22 cellular contexts compared by ENCODE assay signal in genomic region chr2:242054881-242055801, GRCh38.
"Had no signal": no experiment of that assay in that cellular context is flagged by ENCODE, and none has a peak within 500 bp of the region (broad histone marks: within the 10 kb centered on the region; RNA-seq: fewer than 3 reads in every experiment).

No MANE protein-coding gene starts in this region.

- H3K36me3 Mint-ChIP-seq: activated naive CD4-positive, alpha-beta T cell treated with anti-CD3 and anti-CD28 coated beads, Interleukin-2, amount 10 ng/mL, durations not matched to agents 7 days and 5 days; naive B cell; stimulated activated memory B cell treated with anti-CD40 and anti-IgM and Interleukin-4, amounts not matched to agents 10 μg/mL and 1 μg/mL and 100 μg/mL, for 72 hours had no signal

- H3K9me3 ChIP-seq: esophagus squamous epithelium, gastrocnemius medialis, ovary, vagina had no signal

- H3K4me1 Mint-ChIP-seq: activated CD4-positive, alpha-beta T cell treated with anti-CD3 and anti-CD28 coated beads, Interleukin-2, amount 10 ng/mL, durations not matched to agents 7 days and 5 days; activated naive CD4-positive, alpha-beta T cell treated with anti-CD3 and anti-CD28 coated beads, Interleukin-2, amount 10 ng/mL, durations not matched to agents 7 days and 5 days; naive B cell; stimulated activated memory B cell treated with anti-CD40 and anti-IgM and Interleukin-4, amounts not matched to agents 10 μg/mL and 1 μg/mL and 100 μg/mL, for 72 hours had no signal

- H3K27me3 ChIP-seq: ovary, vagina had no signal

- DNase-seq: activated CD4-positive, alpha-beta T cell treated with anti-CD3 and anti-CD28 coated beads, Interleukin-2, amount 10 ng/mL, durations not matched to agents 7 days and 5 days; activated effector memory CD4-positive, alpha-beta T cell treated with anti-CD3 and anti-CD28 coated beads, Interleukin-2, amount 50 U/mL, for 16 hours; activated naive CD4-positive, alpha-beta T cell treated with anti-CD3 and anti-CD28 coated beads, Interleukin-2, amount 10 ng/mL, durations not matched to agents 7 days and 5 days; activated T-cell treated with anti-CD3 and anti-CD28 coated beads, Interleukin-2, amount 50 U/mL, for 72 hours; amygdala; effector memory CD8-positive, alpha-beta T cell; esophagus squamous epithelium; gastrocnemius medialis; hypothalamus; mesendoderm; naive B cell; ovary; right cardiac atrium; small intestine; stimulated activated CD4-positive, alpha-beta T cell treated with anti-CD3 and anti-CD28 coated beads, Interleukin-15, amount 100 ng/mL, for 24 hours; trophoblast cell had no signal

- H3K27ac ChIP-seq: esophagus squamous epithelium, gastrocnemius medialis, ovary, vagina, VCaP had no signal

- H3K4me3 Mint-ChIP-seq: activated CD4-positive, alpha-beta T cell treated with anti-CD3 and anti-CD28 coated beads, Interleukin-2, amount 10 ng/mL, durations not matched to agents 7 days and 5 days; activated naive CD4-positive, alpha-beta T cell treated with anti-CD3 and anti-CD28 coated beads, Interleukin-2, amount 10 ng/mL, durations not matched to agents 7 days and 5 days; activated T-cell treated with anti-CD3 and anti-CD28 coated beads, Interleukin-2, amount 50 U/mL, for 72 hours; effector memory CD8-positive, alpha-beta T cell; naive B cell; stimulated activated memory B cell treated with anti-CD40 and anti-IgM and Interleukin-4, amounts not matched to agents 10 μg/mL and 1 μg/mL and 100 μg/mL, for 72 hours; T-helper 2 cell treated with Interferon-gamma antibody and Interleukin-4, amounts not matched to agents 5 μg/mL and 100 μg/mL, for 36 hours had no signal

- H3K4me1 ChIP-seq: esophagus squamous epithelium, gastrocnemius medialis, vagina had no signal

- H3K4me3 ChIP-seq: esophagus squamous epithelium, gastrocnemius medialis, ovary, vagina had no signal

- H3K27ac Mint-ChIP-seq: activated CD4-positive, alpha-beta T cell treated with anti-CD3 and anti-CD28 coated beads, Interleukin-2, amount 10 ng/mL, durations not matched to agents 7 days and 5 days; activated naive CD4-positive, alpha-beta T cell treated with anti-CD3 and anti-CD28 coated beads, Interleukin-2, amount 10 ng/mL, durations not matched to agents 7 days and 5 days; activated T-cell treated with anti-CD3 and anti-CD28 coated beads, Interleukin-2, amount 50 U/mL, for 72 hours; effector memory CD8-positive, alpha-beta T cell; stimulated activated memory B cell treated with anti-CD40 and anti-IgM and Interleukin-4, amounts not matched to agents 10 μg/mL and 1 μg/mL and 100 μg/mL, for 72 hours; T-helper 2 cell treated with Interferon-gamma antibody and Interleukin-4, amounts not matched to agents 5 μg/mL and 100 μg/mL, for 36 hours had no signal

- H3K36me3 ChIP-seq: esophagus squamous epithelium, gastrocnemius medialis, ovary, vagina had no signal

- H3K9me3 Mint-ChIP-seq: activated CD4-positive, alpha-beta T cell treated with anti-CD3 and anti-CD28 coated beads, Interleukin-2, amount 10 ng/mL, durations not matched to agents 7 days and 5 days; activated naive CD4-positive, alpha-beta T cell treated with anti-CD3 and anti-CD28 coated beads, Interleukin-2, amount 10 ng/mL, durations not matched to agents 7 days and 5 days; activated T-cell treated with anti-CD3 and anti-CD28 coated beads, Interleukin-2, amount 50 U/mL, for 72 hours; effector memory CD8-positive, alpha-beta T cell; stimulated activated memory B cell treated with anti-CD40 and anti-IgM and Interleukin-4, amounts not matched to agents 10 μg/mL and 1 μg/mL and 100 μg/mL, for 72 hours; T-helper 2 cell treated with Interferon-gamma antibody and Interleukin-4, amounts not matched to agents 5 μg/mL and 100 μg/mL, for 36 hours had no signal

- ATAC-seq: activated CD4-positive, CD25-positive, alpha-beta regulatory T cell treated with anti-CD3 and anti-CD28 coated beads, Interleukin-2, amount 50 U/mL, for 24 hours; activated T-cell treated with anti-CD3 and anti-CD28 coated beads, Interleukin-2, amount 50 U/mL, for 72 hours; effector memory CD8-positive, alpha-beta T cell; gastrocnemius medialis; SK-N-SH treated with all-trans-retinoic acid at 6 μM for 48 hours; stimulated activated memory B cell treated with anti-CD40 and anti-IgM and Interleukin-4, amounts not matched to agents 10 μg/mL and 1 μg/mL and 100 μg/mL, for 72 hours had no signal
